In genomic region chr10:33819206-33819605, GRCh38 we compare ENCODE assay signal across 16 cellular contexts.
"Had no signal": no experiment of that assay in that cellular context is flagged by ENCODE, and none has a peak within 500 bp of the region (broad histone marks: within the 10 kb centered on the region; RNA-seq: fewer than 3 reads in every experiment).

No MANE protein-coding gene starts in this region.

- DNase-seq: activated CD4-positive, alpha-beta memory T cell treated with anti-CD3 and anti-CD28 coated beads, Interleukin-2, amount 10 ng/mL, durations not matched to agents 7 days and 5 days; activated CD8-positive, alpha-beta memory T cell treated with anti-CD3 and anti-CD28 coated beads, Interleukin-2, amount 50 U/mL, for 4 hours; activated gamma-delta T cell treated with Interleukin-2 at 50 U/mL for 16 hours; activated naive CD8-positive, alpha-beta T cell treated with anti-CD3 and anti-CD28 coated beads for 36 hours; activated T-cell treated with anti-CD3 and anti-CD28 coated beads, Interleukin-2, amount 50 U/mL, for 72 hours; anterior cingulate cortex; dorsolateral prefrontal cortex; hypothalamus; kidney glomerular epithelial cell; pancreas; stimulated activated CD4-positive, alpha-beta T cell treated with anti-CD3 and anti-CD28 coated beads, Interleukin-4, amount 100 ng/mL, for 1 hour; stimulated activated CD8-positive, alpha-beta memory T cell treated with anti-CD3 and anti-CD28 coated beads, Interleukin-4, amount 100 ng/mL, for 48 hours; stimulated activated naive CD8-positive, alpha-beta T cell treated with anti-CD3 and anti-CD28 coated beads, Interleukin-15, Interleukin-2, amounts not matched to agents 100 U/mL and 50 U/mL, for 24 hours had no signal

- H3K9me3 Mint-ChIP-seq: activated CD4-positive, alpha-beta memory T cell treated with anti-CD3 and anti-CD28 coated beads, Interleukin-2, amount 10 ng/mL, durations not matched to agents 7 days and 5 days had no signal

- H3K36me3 Mint-ChIP-seq: activated naive CD8-positive, alpha-beta T cell treated with anti-CD3 and anti-CD28 coated beads for 36 hours; mesothelial cell of epicardium had no signal

- H3K4me1 Mint-ChIP-seq: activated CD4-positive, alpha-beta memory T cell treated with anti-CD3 and anti-CD28 coated beads, Interleukin-2, amount 10 ng/mL, durations not matched to agents 7 days and 5 days had no signal

- ATAC-seq: activated T-cell treated with anti-CD3 and anti-CD28 coated beads, Interleukin-2, amount 50 U/mL, for 72 hours; pancreas; stimulated activated naive CD8-positive, alpha-beta T cell treated with anti-CD3 and anti-CD28 coated beads, Interleukin-15, Interleukin-2, amounts not matched to agents 100 U/mL and 50 U/mL, for 24 hours had no signal

- H3K4me3 Mint-ChIP-seq: activated CD4-positive, alpha-beta memory T cell treated with anti-CD3 and anti-CD28 coated beads, Interleukin-2, amount 10 ng/mL, durations not matched to agents 7 days and 5 days; activated naive CD8-positive, alpha-beta T cell treated with anti-CD3 and anti-CD28 coated beads for 36 hours; activated T-cell treated with anti-CD3 and anti-CD28 coated beads, Interleukin-2, amount 50 U/mL, for 72 hours; mesothelial cell of epicardium had no signal

- H3K27ac Mint-ChIP-seq: activated CD4-positive, alpha-beta memory T cell treated with anti-CD3 and anti-CD28 coated beads, Interleukin-2, amount 10 ng/mL, durations not matched to agents 7 days and 5 days; activated naive CD8-positive, alpha-beta T cell treated with anti-CD3 and anti-CD28 coated beads for 36 hours; activated T-cell treated with anti-CD3 and anti-CD28 coated beads, Interleukin-2, amount 50 U/mL, for 72 hours; mesothelial cell of epicardium had no signal

- H3K4me3 ChIP-seq: dorsolateral prefrontal cortex, pancreas, suprapubic skin, upper lobe of left lung had no signal
